In genomic region chr1:7444362-7444761, GRCh38 we compare ENCODE assay signal across 16 cellular contexts.
DNase-seq lines count a peak whose midpoint lies in the region; ATAC-seq and TF ChIP-seq lines count a peak whose summit lies in the region.
"Had no signal": no experiment of that assay in that cellular context is flagged by ENCODE, and none has a peak within 500 bp of the region (broad histone marks: within the 10 kb centered on the region; RNA-seq: fewer than 3 reads in every experiment).

No MANE protein-coding gene starts in this region.

- no peak overlapping the region for H2BK12ac ChIP-seq in mesenchymal stem cell (ENCODE audit: low read length in 2 of 2)

- no peaks in the 10 kb centered on the region for H3K79me1 ChIP-seq in mesenchymal stem cell (replicated peaks; ENCODE audit: low read length, poor library complexity, severe bottlenecking)

- H3K27me3 Mint-ChIP-seq in brain = no peaks in the 10 kb centered on the region

- no peaks in the 10 kb centered on the region for H3K9me3 Mint-ChIP-seq in brain
- H3K9me3 Mint-ChIP-seq: CD8-positive, alpha-beta memory T cell had no signal

- no peak overlapping the region for H2AK5ac ChIP-seq in mesenchymal stem cell (ENCODE audit: low read length, severe bottlenecking)

- TF ChIP-seq CTCF in brain (conservative IDR thresholded peaks at IDR 0.05) (no peak), upper lobe of right lung (IDR thresholded peaks at IDR 0.05) (no peak)

- H3K9me3 ChIP-seq in mesenchymal stem cell (ENCODE audit: control insufficient read depth, low read length) (no peaks in the 10 kb centered on the region), upper lobe of right lung (no peaks in the 10 kb centered on the region)
- H3K9me3 ChIP-seq: BLaER1 had no signal

- H3K4ac ChIP-seq in mesenchymal stem cell (ENCODE audit: low read depth in 1 of 2, low read length in 2 of 2) = no peak overlapping the region

- H3K4me1 ChIP-seq in mesenchymal stem cell (ENCODE audit: control insufficient read depth, insufficient read depth, low read depth, low read length) (peaks cover 4% of the 10 kb centered on the region), upper lobe of right lung (no peaks in the 10 kb centered on the region)

- H4K91ac ChIP-seq in mesenchymal stem cell (ENCODE audit: low read length) = peak overlapping the region; percentile 44

- H3K23ac ChIP-seq in mesenchymal stem cell (ENCODE audit: low read length in 2 of 2) = no peak overlapping the region

- H2BK120ac ChIP-seq in mesenchymal stem cell (ENCODE audit: low read depth, low read length) = no peak overlapping the region

- H2BK15ac ChIP-seq in mesenchymal stem cell (ENCODE audit: low read depth, poor library complexity, severe bottlenecking) = no peak overlapping the region

- H3K27me3 ChIP-seq in mesenchymal stem cell (ENCODE audit: control insufficient read depth in 1 of 2, insufficient read depth in 1 of 2, low read length in 2 of 2) = no peaks in the 10 kb centered on the region
- H3K27me3 ChIP-seq in upper lobe of right lung = no peaks in the 10 kb centered on the region
- H3K27me3 ChIP-seq: BLaER1 had no signal

- ATAC-seq in upper lobe of right lung (peak; percentile 14), GM19452 (IDR thresholded peaks at IDR 0.05; ENCODE audit: unreplicated experiment) (no peak), left colon (no peak)

- H4K8ac ChIP-seq in mesenchymal stem cell (ENCODE audit: low read length) = no peak overlapping the region

- H2AFZ ChIP-seq in mesenchymal stem cell (ENCODE audit: low read depth, low read length) = no peak overlapping the region
- H2AFZ ChIP-seq: GM23248 had no signal

- H3K36me3 ChIP-seq in mesenchymal stem cell (ENCODE audit: control insufficient read depth in 1 of 2, insufficient read depth in 2 of 2, low read depth in 1 of 2, low read length in 2 of 2) = no peaks in the 10 kb centered on the region
- H3K36me3 ChIP-seq in upper lobe of right lung = no peaks in the 10 kb centered on the region
- H3K36me3 ChIP-seq: BLaER1 had no signal

- no peak overlapping the region for H3K27ac ChIP-seq in mesenchymal stem cell (ENCODE audit: low read length, poor library complexity, severe bottlenecking)
- H3K27ac ChIP-seq in upper lobe of right lung = no peak overlapping the region
- H3K27ac ChIP-seq: BLaER1, GM23248 had no signal

- H3K4me2 ChIP-seq in mesenchymal stem cell (ENCODE audit: low read length, poor library complexity, severe bottlenecking) = no peak overlapping the region
- H3K4me2 ChIP-seq: BLaER1 had no signal

- H3K4me3 Mint-ChIP-seq in brain = no peak overlapping the region
- H3K4me3 Mint-ChIP-seq: CD8-positive, alpha-beta memory T cell had no signal

- H3K27ac Mint-ChIP-seq in brain = peak overlapping the region in 3 of 5 experiments; percentile 24 to 75 (median 37)
- H3K27ac Mint-ChIP-seq: CD8-positive, alpha-beta memory T cell had no signal

- H3K9ac ChIP-seq in mesenchymal stem cell (ENCODE audit: low read length) = no peak overlapping the region
- H3K9ac ChIP-seq: BLaER1, GM23248 had no signal

- H3K14ac ChIP-seq in mesenchymal stem cell (ENCODE audit: low read length in 2 of 2) = peak overlapping the region in 1 of 2 experiments; percentile 56

- peaks cover 31% of the 10 kb centered on the region for H3K4me1 Mint-ChIP-seq in brain
- H3K4me1 Mint-ChIP-seq: CD8-positive, alpha-beta memory T cell had no signal

- H3K36me3 Mint-ChIP-seq in brain = no peaks in the 10 kb centered on the region
- H3K36me3 Mint-ChIP-seq: CD8-positive, alpha-beta memory T cell had no signal

- peak overlapping the region in 1 of 2 experiments; percentile 51 for H3K18ac ChIP-seq in mesenchymal stem cell (ENCODE audit: low read depth in 1 of 2, low read length in 2 of 2)

- DNase-seq in SKM-1 treated with dmso at 0.1 percent for 144 hours (lab: John Stamatoyannopoulos, UW; ENCODE audit: unreplicated experiment) (peak; percentile 8), SKM-1 (lab: John Stamatoyannopoulos, UW; ENCODE audit: unreplicated experiment) (no peak), mesenchymal stem cell (no peak), upper lobe of right lung (no peak), COLO668 (lab: John Stamatoyannopoulos, UW; ENCODE audit: unreplicated experiment) (no peak), left colon (no peak)
- DNase-seq: 8988T; AML-193; Calu3; CD8-positive, alpha-beta memory T cell; DMS 273 treated with DMSO at 0.1 percent for 48 hours; GM23248; H7 had no signal

- no peak overlapping the region for H3K4me3 ChIP-seq in mesenchymal stem cell (ENCODE audit: insufficient read depth in 1 of 2, low read depth in 1 of 2, low read length in 2 of 2)
- no peak overlapping the region for H3K4me3 ChIP-seq in upper lobe of right lung
- H3K4me3 ChIP-seq: BLaER1, GM23248 had no signal

- intact Hi-C loops in upper lobe of right lung (cut with DNase I) (no loop called here), left colon (cut with DNase I, micrococcal nuclease) (loop anchor here in 1 of 2 donors (10.0 kb wide), 1 partner anchor 200 kb away; no protein-coding TSS in a partner anchor)

- no peak overlapping the region for H2BK5ac ChIP-seq in mesenchymal stem cell (ENCODE audit: low read depth, low read length, poor library complexity, severe bottlenecking)

- WGBS in mesenchymal stem cell = 60% methylated on average over 4 of the region's 4 CpGs
